ENCODE assay signal across 8 cellular contexts in genomic region chr15:40274350-40275274, GRCh38. TPM values are rescaled to one million over a fixed set of nuclear protein-coding genes. Genes with fewer than 3 reads are reported as not detected.
A peak's percentile ranks its signal among the peaks of the same experiment; 100 is the strongest.
DNase-seq lines count a peak whose midpoint lies in the region; ATAC-seq and TF ChIP-seq lines count a peak whose summit lies in the region.

No MANE protein-coding gene starts in this region.

- H3T11ph ChIP-seq in H9 (ENCODE audit: low read length), result no peak overlapping the region

- H3K27me3 ChIP-seq in BLaER1 (peaks cover 11% of the 10 kb centered on the region; the same call in 1 of the 2 replicates), H9 (ENCODE audit: insufficient read depth, low read length) (no peaks in the 10 kb centered on the region)

- no peak overlapping the region for H3K23ac ChIP-seq in H9 (ENCODE audit: insufficient read length, low read depth, low read length)

- H3K14ac ChIP-seq in H9 (ENCODE audit: insufficient read depth, low read length), result no peak overlapping the region

- H3K36me3 Mint-ChIP-seq in H9 (ENCODE audit: insufficient read depth in 1 of 3, low read depth in 3 of 3), result peaks cover 0 to 11% (median 2%) of the 10 kb centered on the region in 3 experiments; a peak in 2 of 7 replicates
- no peaks in the 10 kb centered on the region for H3K36me3 Mint-ChIP-seq in activated CD4-positive, alpha-beta T cell treated with anti-CD3 and anti-CD28 coated beads for 36 hours (ENCODE audit: low read depth)

- ATAC-seq in activated CD4-positive, alpha-beta T cell treated with anti-CD3 and anti-CD28 coated beads for 36 hours, result peak; percentile 79
- no peak for ATAC-seq in GM21423 (IDR thresholded peaks at IDR 0.05; ENCODE audit: unreplicated experiment)

- no peak overlapping the region for H2AK5ac ChIP-seq in H9 (ENCODE audit: insufficient read length, low read length)

- no peaks in the 10 kb centered on the region for H3K79me2 ChIP-seq in H9 (ENCODE audit: insufficient read depth, low read length)

- H2BK120ac ChIP-seq in H9 (ENCODE audit: low read depth, low read length, poor library complexity, severe bottlenecking), result no peak overlapping the region

- H3K4me1 ChIP-seq in BLaER1 (peaks cover 67% of the 10 kb centered on the region), H9 (ENCODE audit: insufficient read depth, low read length) (no peaks in the 10 kb centered on the region)

- no peak overlapping the region for H2BK12ac ChIP-seq in H9 (ENCODE audit: insufficient read length, low read depth, low read length)

- peak; percentile 100 for TF ChIP-seq CTCF in H9 (conservative IDR thresholded peaks at IDR 0.05)

- no peaks in the 10 kb centered on the region for H3K36me3 ChIP-seq in BLaER1

- H4K20me1 ChIP-seq in BLaER1 (no peaks in the 10 kb centered on the region), H9 (ENCODE audit: control insufficient read depth, insufficient read depth, insufficient read length) (no peaks in the 10 kb centered on the region)

- POLR2A ChIA-PET in activated CD4-positive, alpha-beta T cell treated with anti-CD3 and anti-CD28 coated beads for 36 hours (lab: Charles Lee), result no interaction called here

- CTCF ChIA-PET in activated CD4-positive, alpha-beta T cell treated with anti-CD3 and anti-CD28 coated beads for 36 hours (lab: Charles Lee), result interaction anchor here (0.6 to 12.2 kb wide), 77 partner anchors 8 to 589 kb away, joined by 3 to 393 read pairs (median 5); partner anchors contain the start of genes ANKRD63, BUB1B, INAFM2 and PAK6

- H3K79me1 ChIP-seq in H9 (ENCODE audit: insufficient read depth, low read depth, low read length, poor library complexity, severe bottlenecking), result no peaks in the 10 kb centered on the region

- peak overlapping the region in 1 of 2 experiments; percentile 32; a peak in 1 of 5 replicates for H3K4me3 Mint-ChIP-seq in H9
- no peak overlapping the region for H3K4me3 Mint-ChIP-seq in activated CD4-positive, alpha-beta T cell treated with anti-CD3 and anti-CD28 coated beads for 36 hours

- no peak overlapping the region for H3K27ac Mint-ChIP-seq in H9
- H3K27ac Mint-ChIP-seq in activated CD4-positive, alpha-beta T cell treated with anti-CD3 and anti-CD28 coated beads for 36 hours, result no peak overlapping the region

- H4K8ac ChIP-seq in H9 (replicated peaks; ENCODE audit: insufficient read length, low read depth, low read length), result no peak overlapping the region

- H3K4me1 Mint-ChIP-seq in H9, result peaks cover 6 to 45% of the 10 kb centered on the region in 2 experiments
- H3K4me1 Mint-ChIP-seq in activated CD4-positive, alpha-beta T cell treated with anti-CD3 and anti-CD28 coated beads for 36 hours, result no peaks in the 10 kb centered on the region

- no peak overlapping the region for H2BK15ac ChIP-seq in H9 (ENCODE audit: low read depth, low read length)

- H3K4ac ChIP-seq in H9 (ENCODE audit: low read depth, low read length), result no peak overlapping the region

- no peak overlapping the region for H3K4me3 ChIP-seq in BLaER1

- peaks cover 19% of the 10 kb centered on the region for H3K27me3 Mint-ChIP-seq in H9 (ENCODE audit: low read depth)
- peaks cover 14% of the 10 kb centered on the region for H3K27me3 Mint-ChIP-seq in activated CD4-positive, alpha-beta T cell treated with anti-CD3 and anti-CD28 coated beads for 36 hours

- H3K27ac ChIP-seq in BLaER1 (no peak overlapping the region), H9 (ENCODE audit: insufficient read length, low read depth, low read length) (no peak overlapping the region)

- intact Hi-C loops in activated CD4-positive, alpha-beta T cell treated with anti-CD3 and anti-CD28 coated beads for 36 hours (cut with DNase I, micrococcal nuclease), result loop anchor here (1.0 to 10.0 kb wide), 6 partner anchors 57 to 590 kb away; no protein-coding TSS in a partner anchor

- DNase-seq in H9 (peak; percentile 87), NCI-H510A (lab: John Stamatoyannopoulos, UW) (peak; percentile 28), left kidney (ENCODE audit: low read depth, low spot score) (peak; percentile 84)
- peak; percentile 93 for DNase-seq in activated CD4-positive, alpha-beta T cell treated with anti-CD3 and anti-CD28 coated beads for 36 hours
- peak; percentile 82 for DNase-seq in central memory CD4-positive, alpha-beta T cell
- DNase-seq in stimulated activated CD4-positive, alpha-beta T cell treated with anti-CD3 and anti-CD28 coated beads, Interleukin-4, amount 100 ng/mL, for 1 hour, result peak; percentile 89

- H4K91ac ChIP-seq in H9 (ENCODE audit: insufficient read length, low read depth, low read length), result no peak overlapping the region

- no peak overlapping the region for H3K56ac ChIP-seq in H9 (ENCODE audit: insufficient read length, low read depth, low read length)

- H3K4me2 ChIP-seq in BLaER1, result peak overlapping the region; percentile 37; the same call in 1 of the 2 replicates
- no peak overlapping the region for H3K4me2 ChIP-seq in H9 (ENCODE audit: insufficient read depth, insufficient read length, low read length)

- no peak overlapping the region for H3K18ac ChIP-seq in H9 (ENCODE audit: insufficient read length, low read depth, low read length)

- H3K23me2 ChIP-seq in H9 (ENCODE audit: insufficient read length, low read depth, low read length, poor library complexity, severe bottlenecking), result peaks cover 2% of the 10 kb centered on the region

- H2BK5ac ChIP-seq in H9 (ENCODE audit: insufficient read length, low read length), result no peak overlapping the region

- H3K9ac ChIP-seq in BLaER1 (no peak overlapping the region), H9 (ENCODE audit: extremely low read depth, insufficient read length, low read length) (no peak overlapping the region)

- no peak overlapping the region for H2AFZ ChIP-seq in H9 (ENCODE audit: low read length)

- no peaks in the 10 kb centered on the region for H3K9me3 ChIP-seq in BLaER1
- H3K9me3 ChIP-seq in H9 (ENCODE audit: control insufficient read depth, low read depth, low read length), result no peaks in the 10 kb centered on the region

- no peak overlapping the region for H4K5ac ChIP-seq in H9 (ENCODE audit: insufficient read length, low read depth, low read length)

- H2BK20ac ChIP-seq in H9 (ENCODE audit: low read depth, low read length, poor library complexity, severe bottlenecking), result no peak overlapping the region

- no peaks in the 10 kb centered on the region for H3K9me3 Mint-ChIP-seq in H9
- H3K9me3 Mint-ChIP-seq in activated CD4-positive, alpha-beta T cell treated with anti-CD3 and anti-CD28 coated beads for 36 hours (ENCODE audit: low read depth), result no peaks in the 10 kb centered on the region

- WGBS in H9 (ENCODE audit: extremely low coverage, insufficient read length, low lambda C conversion rate), result no CpG with 5 or more reads among the region's 26 CpGs

RNA-seq across cellular contexts. Expression of gene ANKRD63, which starts 8.3 kb away (rescaled TPM):
- total RNA-seq in H9 (2021), result 0.26 and 0.46 TPM in 2 replicates
- not detected for total RNA-seq in activated CD4-positive, alpha-beta T cell treated with anti-CD3 and anti-CD28 coated beads for 36 hours

RNA-seq across cellular contexts. Expression of gene PLCB2, which starts 33.1 kb away (rescaled TPM):
- 5.7 and 7.4 TPM in 2 replicates for total RNA-seq in H9 (2021)
- 10 to 100 TPM; 67.9 to 86.8 TPM for total RNA-seq in activated CD4-positive, alpha-beta T cell treated with anti-CD3 and anti-CD28 coated beads for 36 hours

RNA-seq across cellular contexts. Expression of gene PAK6, which starts 35.7 kb away (rescaled TPM):
- total RNA-seq in H9 (2021), result 7.0 and 7.4 TPM in 2 replicates
- under 1 TPM; 0.30 to 0.53 TPM for total RNA-seq in activated CD4-positive, alpha-beta T cell treated with anti-CD3 and anti-CD28 coated beads for 36 hours

RNA-seq across cellular contexts. Expression of gene INAFM2, which starts 48.9 kb away (rescaled TPM):
- total RNA-seq in H9 (2021), result 23.1 and 25.4 TPM in 2 replicates
- 10 to 100 TPM in 1 of 2 experiments, 1 to 10 TPM in 1; 9.9 to 11.2 TPM for total RNA-seq in activated CD4-positive, alpha-beta T cell treated with anti-CD3 and anti-CD28 coated beads for 36 hours

Comparison
In these comparisons a context has a peak if more than half of its experiments do, and no peak if none do; other contexts are left out.
1. DNase-seq: peak in every context shown above with its lines; median percentile 93 in activated CD4-positive, alpha-beta T cell treated with anti-CD3 and anti-CD28 coated beads for 36 hours; 89 in stimulated activated CD4-positive, alpha-beta T cell treated with anti-CD3 and anti-CD28 coated beads, Interleukin-4, amount 100 ng/mL, for 1 hour; 87 in H9; 84 in left kidney; 82 in central memory CD4-positive, alpha-beta T cell; 28 in NCI-H510A.